Comparison of ENCODE assay signal across 8 cellular contexts in genomic region chr11:10858505-10859360, GRCh38. TPM values are rescaled to one million over a fixed set of nuclear protein-coding genes. Genes with fewer than 3 reads are reported as not detected.
DNase-seq lines count a peak whose midpoint lies in the region; ATAC-seq and TF ChIP-seq lines count a peak whose summit lies in the region.

No MANE protein-coding gene starts in this region.

- no peak for TF ChIP-seq CTCF in CD4-positive, alpha-beta T cell (IDR thresholded peaks at IDR 0.05)

- intact Hi-C loops in CD4-positive, alpha-beta T cell (cut with DNase I, micrococcal nuclease): loop anchor here (1.0 to 10.0 kb wide), 6 partner anchors 20 to 1396 kb away; partner anchors contain the start of genes AMPD3 (in 1 of the 2), CTR9 (in 1 of the 2) and ZNF143 (in 1 of the 2)
- intact Hi-C loops in left cardiac atrium (cut with DNase I): loop anchor here (1.0 to 10.0 kb wide), 5 partner anchors 39 to 74 kb away; partner anchors contain the start of gene EIF4G2 (in 2 of the 2)

- H4K12ac ChIP-seq in trophoblast cell (ENCODE audit: low read depth, low read length): peak overlapping the region; percentile 20

- peak overlapping the region; percentile 99 for H3K27ac Mint-ChIP-seq in CD4-positive, alpha-beta T cell
- peak overlapping the region; percentile 98 for H3K27ac Mint-ChIP-seq in activated naive CD8-positive, alpha-beta T cell treated with anti-CD3 and anti-CD28 coated beads, Interleukin-2, amount 50 U/mL, for 24 hours

- peak overlapping the region; percentile 85 for H4K91ac ChIP-seq in trophoblast cell (ENCODE audit: low read depth, low read length)

- no CpG with 5 or more reads among the region's 42 CpGs for WGBS in trophoblast cell (ENCODE audit: extremely low coverage, insufficient coverage, insufficient read length)

- H3K9ac ChIP-seq in trophoblast cell (ENCODE audit: low read length): peak overlapping the region; percentile 64

- peak overlapping the region; percentile 69 for H3K4ac ChIP-seq in trophoblast cell (ENCODE audit: low read depth, low read length)

- H3K4me1 Mint-ChIP-seq in CD4-positive, alpha-beta T cell (ENCODE audit: low read depth): peaks cover 65% of the 10 kb centered on the region
- H3K4me1 Mint-ChIP-seq in activated naive CD8-positive, alpha-beta T cell treated with anti-CD3 and anti-CD28 coated beads, Interleukin-2, amount 50 U/mL, for 24 hours: peaks cover 40% of the 10 kb centered on the region

- H3K79me1 ChIP-seq in trophoblast cell (ENCODE audit: low read length): peaks cover 16% of the 10 kb centered on the region

- CTCF ChIA-PET in CD4-positive, alpha-beta T cell (lab: Charles Lee): interaction anchor here (0.8 to 3.2 kb wide), 8 partner anchors 20 to 318 kb away, joined by 3 to 24 read pairs (median 4); partner anchors contain the start of genes EIF4G2 and RNF141

- H3K27ac ChIP-seq in CD4-positive, alpha-beta T cell (ENCODE audit: low read depth, low read length): peak overlapping the region; percentile 96
- H3K27ac ChIP-seq in trophoblast cell (ENCODE audit: low read depth, low read length): peak overlapping the region; percentile 90

- H3K4me1 ChIP-seq in trophoblast cell (ENCODE audit: control insufficient read depth in 1 of 2, insufficient read depth in 2 of 2, low read length in 2 of 2): no peaks in the 10 kb centered on the region

- peak overlapping the region; percentile 77 for H2AFZ ChIP-seq in trophoblast cell (ENCODE audit: insufficient read depth, low read length, poor library complexity)

- peak overlapping the region; percentile 93 for H3K14ac ChIP-seq in trophoblast cell (ENCODE audit: low read length)

- peak overlapping the region; percentile 91 for H4K8ac ChIP-seq in trophoblast cell (ENCODE audit: low read depth, low read length)

- peak; percentile 28 to 58 (median 42) for DNase-seq in CD4-positive, alpha-beta T cell
- peak; percentile 65 for DNase-seq in RPMI7951 (ENCODE audit: low read depth)
- peak; percentile 50 for DNase-seq in activated naive CD8-positive, alpha-beta T cell treated with anti-CD3 and anti-CD28 coated beads, Interleukin-2, amount 50 U/mL, for 24 hours
- DNase-seq in left cardiac atrium: peak; percentile 76
- peak; percentile 51 to 75 for DNase-seq in trophoblast cell
- DNase-seq in OCI-M2 (lab: John Stamatoyannopoulos, UW; ENCODE audit: unreplicated experiment): no peak

- peak overlapping the region; percentile 100 for H3K4me3 Mint-ChIP-seq in CD4-positive, alpha-beta T cell
- peak overlapping the region; percentile 99 for H3K4me3 Mint-ChIP-seq in activated naive CD8-positive, alpha-beta T cell treated with anti-CD3 and anti-CD28 coated beads, Interleukin-2, amount 50 U/mL, for 24 hours

- peak overlapping the region; percentile 74 for H2BK120ac ChIP-seq in trophoblast cell (ENCODE audit: insufficient read depth, low read length, poor library complexity)

- H3K9me3 Mint-ChIP-seq in CD4-positive, alpha-beta T cell: no peaks in the 10 kb centered on the region
- no peaks in the 10 kb centered on the region for H3K9me3 Mint-ChIP-seq in activated naive CD8-positive, alpha-beta T cell treated with anti-CD3 and anti-CD28 coated beads, Interleukin-2, amount 50 U/mL, for 24 hours

- H3K79me2 ChIP-seq in trophoblast cell (ENCODE audit: control insufficient read depth, insufficient read depth, low read length, poor library complexity): peaks cover 8% of the 10 kb centered on the region

- H3K36me3 Mint-ChIP-seq in CD4-positive, alpha-beta T cell (ENCODE audit: low read depth): peaks cover 41% of the 10 kb centered on the region
- H3K36me3 Mint-ChIP-seq in activated naive CD8-positive, alpha-beta T cell treated with anti-CD3 and anti-CD28 coated beads, Interleukin-2, amount 50 U/mL, for 24 hours (ENCODE audit: low read depth): peaks cover 17% of the 10 kb centered on the region

- POLR2A ChIA-PET in CD4-positive, alpha-beta T cell (lab: Charles Lee): interaction anchor here (0.6 to 7.5 kb wide), 38 partner anchors 9 to 1398 kb away, joined by 3 to 478 read pairs (median 6); partner anchors contain the start of genes CTR9, EIF4G2, RNF141 and USP47

- H3K9me3 ChIP-seq in CD4-positive, alpha-beta T cell (ENCODE audit: control insufficient read depth, low read length): no peaks in the 10 kb centered on the region
- H3K9me3 ChIP-seq in trophoblast cell (ENCODE audit: insufficient read depth, low read depth, low read length): no peaks in the 10 kb centered on the region

- H3K36me3 ChIP-seq in trophoblast cell (ENCODE audit: control insufficient read depth in 1 of 2, insufficient read depth in 2 of 2, low read length in 2 of 2): peaks cover 0 to 8% of the 10 kb centered on the region in 2 experiments

- peak; percentile 12 for ATAC-seq in CD4-positive, alpha-beta T cell (ENCODE audit: poor library complexity)
- ATAC-seq in GM19397 (IDR thresholded peaks at IDR 0.05; ENCODE audit: unreplicated experiment) (peak; percentile 16), HG03460 (IDR thresholded peaks at IDR 0.05; ENCODE audit: unreplicated experiment) (peak; percentile 24), left cardiac atrium (peak; percentile 51 to 70)
- ATAC-seq in activated naive CD8-positive, alpha-beta T cell treated with anti-CD3 and anti-CD28 coated beads, Interleukin-2, amount 50 U/mL, for 24 hours: peak; percentile 18

- H2BK12ac ChIP-seq in trophoblast cell (ENCODE audit: low read length): peak overlapping the region; percentile 20

- H3K4me2 ChIP-seq in trophoblast cell (ENCODE audit: low read length): peak overlapping the region; percentile 76

- H2AK5ac ChIP-seq in trophoblast cell (ENCODE audit: low read length): peak overlapping the region; percentile 64

- H3K27me3 ChIP-seq in CD4-positive, alpha-beta T cell (ENCODE audit: control insufficient read depth, insufficient read depth, low read length): no peaks in the 10 kb centered on the region
- no peaks in the 10 kb centered on the region for H3K27me3 ChIP-seq in trophoblast cell (ENCODE audit: insufficient read depth, low read length)

- H2BK5ac ChIP-seq in trophoblast cell (ENCODE audit: low read depth, low read length, poor library complexity): peak overlapping the region; percentile 83

- peak overlapping the region; percentile 77 for H3K4me3 ChIP-seq in trophoblast cell (ENCODE audit: low read depth, low read length)

- H3K18ac ChIP-seq in trophoblast cell (ENCODE audit: low read length): peak overlapping the region; percentile 66

- no peak overlapping the region for H3K23ac ChIP-seq in trophoblast cell (ENCODE audit: low read length)

- no peaks in the 10 kb centered on the region for H3K27me3 Mint-ChIP-seq in CD4-positive, alpha-beta T cell
- no peaks in the 10 kb centered on the region for H3K27me3 Mint-ChIP-seq in activated naive CD8-positive, alpha-beta T cell treated with anti-CD3 and anti-CD28 coated beads, Interleukin-2, amount 50 U/mL, for 24 hours

RNA-seq across cellular contexts. Expression of gene ZBED5, which starts 0.9 kb away (rescaled TPM):
- total RNA-seq in CD4-positive, alpha-beta T cell: 10 to 100 TPM; 71.1 to 72.0 TPM
- total RNA-seq in RPMI7951 (2014; rRNA removed; shearing (Covaris generic)): 29.1 and 43.0 TPM in 2 replicates
- 10 to 100 TPM; 36.6 to 39.9 TPM for total RNA-seq in left cardiac atrium
- 22.2 and 22.5 TPM in 2 replicates for polyA plus RNA-seq in trophoblast cell (2013)

RNA-seq across cellular contexts. Expression of gene EIF4G2, which starts 50.0 kb away (rescaled TPM):
- 1,000 to 10,000 TPM; 1,001 to 1,008 TPM for total RNA-seq in CD4-positive, alpha-beta T cell
- 645 and 752 TPM in 2 replicates for total RNA-seq in RPMI7951 (2014; rRNA removed; shearing (Covaris generic))
- 100 to 1,000 TPM; 665 to 793 TPM for total RNA-seq in left cardiac atrium
- polyA plus RNA-seq in trophoblast cell (2013): 1,646 and 1,688 TPM in 2 replicates
